In genomic region chr3:82240322-82240721, GRCh38 we compare ENCODE assay signal across 16 cellular contexts.
DNase-seq lines count a peak whose midpoint lies in the region; ATAC-seq, FAIRE-seq and TF ChIP-seq lines count a peak whose summit lies in the region.
"Had no signal": no experiment of that assay in that cellular context is flagged by ENCODE, and none has a peak within 500 bp of the region (broad histone marks: within the 10 kb centered on the region; RNA-seq: fewer than 3 reads in every experiment).

No MANE protein-coding gene starts in this region.

- no peak overlapping the region for H2BK20ac ChIP-seq in H1 (ENCODE audit: low read length)

- in situ Hi-C loops in GM23248 (cut with MboI), result no loop called here

- H2AFZ ChIP-seq in H1 (ENCODE audit: low read length) (peak overlapping the region; percentile 60), GM23248 (no peak overlapping the region)

- H3K27me3 ChIP-seq in H1 (replicated peaks in 1 of 4; ENCODE audit: control insufficient read depth in 3 of 4, extremely low read depth in 1 of 4, insufficient read depth in 3 of 4, low read length in 3 of 4), result no peaks in the 10 kb centered on the region
- no peaks in the 10 kb centered on the region for H3K27me3 ChIP-seq in GM23248 (replicated peaks; ENCODE audit: insufficient read depth)

- no peak overlapping the region for H3K18ac ChIP-seq in H1 (ENCODE audit: extremely low read depth, low read length)

- H2BK12ac ChIP-seq in H1 (ENCODE audit: low read depth, low read length), result no peak overlapping the region

- no peak overlapping the region for H3K23ac ChIP-seq in H1 (ENCODE audit: insufficient read length)

- CTCF ChIA-PET in H1 (lab: Charles Lee; ENCODE audit: partially characterized antibody), result interaction anchor here (0.7 kb wide), 1 partner anchor 256 kb away, joined by 3 read pairs; no protein-coding TSS in a partner anchor

- H3K4me1 ChIP-seq in H1 (replicated peaks in 1 of 4; ENCODE audit: control insufficient read depth in 3 of 4, insufficient read depth in 4 of 4, low read length in 3 of 4) (no peaks in the 10 kb centered on the region), GM23248 (ENCODE audit: insufficient read depth) (no peaks in the 10 kb centered on the region)
- H3K4me1 ChIP-seq: A549 had no signal

- intact Hi-C loops in Right ventricle myocardium superior (cut with DNase I), result no loop called here
- intact Hi-C loops in cardiac septum (cut with DNase I), result no loop called here

- H3K9ac ChIP-seq in H1 (replicated peaks in 1 of 4; ENCODE audit: extremely low read depth in 1 of 4, low read depth in 3 of 4, low read length in 3 of 4), result no peak overlapping the region
- no peak overlapping the region for H3K9ac ChIP-seq in GM23248

- no peak for TF ChIP-seq RAD21 in H1 (IDR thresholded peaks at IDR 0.05 in 1 of 2, conservative IDR thresholded peaks at IDR 0.05 in 1 of 2; ENCODE audit: low read depth in 2 of 2, low read length in 2 of 2)

- H3K23me2 ChIP-seq in H1 (ENCODE audit: low read depth, low read length), result no peaks in the 10 kb centered on the region

- FAIRE-seq in H1 (lab: Jason Lieb, UNC), result no peak
- FAIRE-seq: A549, GM12892 had no signal

- H3K9me3 ChIP-seq in H1 (ENCODE audit: insufficient read depth in 2 of 2, low read depth in 1 of 2, low read length in 1 of 2), result no peaks in the 10 kb centered on the region
- H3K9me3 ChIP-seq in GM23248 (ENCODE audit: low read depth), result no peaks in the 10 kb centered on the region
- H3K9me3 ChIP-seq: A549 had no signal

- no peak overlapping the region for H2BK120ac ChIP-seq in H1 (replicated peaks; ENCODE audit: low read depth, low read length)

- H2BK5ac ChIP-seq in H1 (ENCODE audit: low read depth, low read length), result no peak overlapping the region

- no peak overlapping the region for H4K5ac ChIP-seq in H1 (ENCODE audit: insufficient read length, low read depth, low read length)

- H3K14ac ChIP-seq in H1 (ENCODE audit: insufficient read length), result no peak overlapping the region

- H3K4ac ChIP-seq in H1 (replicated peaks; ENCODE audit: insufficient read length, low read depth, low read length), result no peak overlapping the region

- TF ChIP-seq CTCF in H1 (IDR thresholded peaks at IDR 0.05; ENCODE audit: control extremely low read depth in 1 of 3, insufficient read depth in 1 of 3, low read depth in 1 of 3, low read length in 3 of 3), result no peak

- no peak for TF ChIP-seq POLR2A in H1 (IDR thresholded peaks at IDR 0.05; ENCODE audit: control extremely low read depth in 1 of 2, low read depth in 2 of 2, low read length in 2 of 2)

- H2BK15ac ChIP-seq in H1 (ENCODE audit: low read length), result no peak overlapping the region

- H3K36me3 ChIP-seq in H1 (ENCODE audit: control insufficient read depth in 2 of 4, insufficient read depth in 4 of 4, low read length in 3 of 4) (no peaks in the 10 kb centered on the region), GM23248 (ENCODE audit: low read depth) (no peaks in the 10 kb centered on the region)

- no peak overlapping the region for H2AK5ac ChIP-seq in H1 (ENCODE audit: low read depth, low read length)

- H3F3A ChIP-seq in GM23248 (ENCODE audit: insufficient read depth), result no peaks in the 10 kb centered on the region

- POLR2A ChIA-PET in H1 (lab: Charles Lee; ENCODE audit: partially characterized antibody), result no interaction called here

- no peak overlapping the region for H4K91ac ChIP-seq in H1 (replicated peaks; ENCODE audit: insufficient read length, low read length)

- H3K79me1 ChIP-seq in H1 (ENCODE audit: low read depth, low read length), result no peaks in the 10 kb centered on the region

- DNase-seq in Right ventricle myocardium superior (no peak), cardiac septum (ENCODE audit: low spot score) (no peak), NCI-H146 treated with DMSO at 0.1 percent for 48 hours (lab: John Stamatoyannopoulos, UW; ENCODE audit: unreplicated experiment) (peak; percentile 59), H1 (ENCODE audit: low read depth in 1 of 2, low spot score in 2 of 2) (no peak), GM23248 (no peak), dermis blood vessel endothelial cell (no peak)
- DNase-seq: CD8-positive, alpha-beta T cell; COR-L47; DND-41; GDM1; HCEC 1CT; HFFc6 had no signal

- H4K8ac ChIP-seq in H1 (ENCODE audit: extremely low read depth, insufficient read depth, low read length), result no peak overlapping the region

- TF ChIP-seq EP300 in H1 (IDR thresholded peaks at IDR 0.05; ENCODE audit: borderline replicate concordance in 1 of 2, low read depth in 2 of 2, low read length in 2 of 2), result no peak

- H3K4me3 ChIP-seq in H1 (ENCODE audit: extremely low read depth in 1 of 4, insufficient read depth in 2 of 4, low read depth in 3 of 4, low read length in 4 of 4) (no peak overlapping the region), GM23248 (no peak overlapping the region)
- H3K4me3 ChIP-seq: A549 had no signal

- H3K56ac ChIP-seq in H1 (replicated peaks; ENCODE audit: insufficient read length, low read depth, low read length), result no peak overlapping the region

- H4K20me1 ChIP-seq in H1 (replicated peaks in 1 of 2; ENCODE audit: control insufficient read depth in 1 of 2, insufficient read depth in 2 of 2, low read length in 2 of 2) (no peaks in the 10 kb centered on the region), GM23248 (ENCODE audit: insufficient read depth) (no peaks in the 10 kb centered on the region)

- H3K4me2 ChIP-seq in H1 (ENCODE audit: insufficient read depth in 1 of 2, low read depth in 2 of 2, low read length in 2 of 2) (no peak overlapping the region), GM23248 (ENCODE audit: unreplicated experiment) (no peak overlapping the region)
- H3K4me2 ChIP-seq: A549 had no signal

- no peaks in the 10 kb centered on the region for H3K79me2 ChIP-seq in H1 (ENCODE audit: control insufficient read depth in 1 of 2, insufficient read depth in 2 of 2, low read length in 2 of 2)
- H3K79me2 ChIP-seq in GM23248 (ENCODE audit: insufficient read depth), result no peaks in the 10 kb centered on the region

- peak; percentile 93 for ATAC-seq in Right ventricle myocardium superior (ENCODE audit: poor library complexity)
- no peak for ATAC-seq in HG02678 (IDR thresholded peaks at IDR 0.05; ENCODE audit: unreplicated experiment)
- ATAC-seq: A549; CD8-positive, alpha-beta T cell had no signal

- H3K9me2 ChIP-seq in GM23248 (ENCODE audit: insufficient read depth), result no peaks in the 10 kb centered on the region

- WGBS in H1 (ENCODE audit: extremely low coverage in 1 of 2, insufficient coverage in 1 of 2, insufficient read length in 1 of 2, insufficient replicate concordance in 2 of 2, low coverage in 1 of 2, low lambda C conversion rate in 2 of 2, missing lambda C conversion rate in 1 of 2), 2 experiments, result 100% methylated on average over 3 of the region's 4 CpGs; no CpG with 5 or more reads in 1 of the 2 experiments
- WGBS in GM23248 (ENCODE audit: low coverage in 1 of 2, low lambda C conversion rate in 2 of 2, missing lambda C conversion rate in 2 of 2), 2 experiments, result 57 to 58% methylated on average over 4 of the region's 4 CpGs

- no peak overlapping the region for H3K27ac ChIP-seq in H1 (ENCODE audit: low read depth, low read length)
- H3K27ac ChIP-seq in GM23248, result no peak overlapping the region
- H3K27ac ChIP-seq: A549, HL-60 had no signal

TF ChIP-seq in H1, 55 proteins besides CTCF, POLR2A, EP300 and RAD21:
- TF ChIP-seq SP4 (IDR thresholded peaks at IDR 0.05; ENCODE audit: low read length) (no peak), FOSL1 (IDR thresholded peaks at IDR 0.05; ENCODE audit: insufficient read depth, low read depth, low read length) (no peak), SUZ12 (IDR thresholded peaks at IDR 0.05; ENCODE audit: low read length) (no peak), RFX5 (IDR thresholded peaks at IDR 0.05; ENCODE audit: borderline replicate concordance, low read depth, low read length) (no peak), JUND (IDR thresholded peaks at IDR 0.05; ENCODE audit: low read length) (no peak), CHD2 (IDR thresholded peaks at IDR 0.05; ENCODE audit: low read length) (no peak), CBX5 (IDR thresholded peaks at IDR 0.05; ENCODE audit: low read depth, low read length) (no peak), EGR1 (IDR thresholded peaks at IDR 0.05; ENCODE audit: borderline replicate concordance, low read depth, low read length) (no peak), KDM4A (IDR thresholded peaks at IDR 0.05; ENCODE audit: low read depth, low read length, severe bottlenecking) (no peak), ATF2 (IDR thresholded peaks at IDR 0.05; ENCODE audit: low read length) (no peak), CBX8 (IDR thresholded peaks at IDR 0.05; ENCODE audit: borderline replicate concordance, low read depth, low read length) (no peak), CREB1 (IDR thresholded peaks at IDR 0.05) (no peak)
TF ChIP-seq in H1: peak in this region for 0.
